In the genomic region with DNA sequence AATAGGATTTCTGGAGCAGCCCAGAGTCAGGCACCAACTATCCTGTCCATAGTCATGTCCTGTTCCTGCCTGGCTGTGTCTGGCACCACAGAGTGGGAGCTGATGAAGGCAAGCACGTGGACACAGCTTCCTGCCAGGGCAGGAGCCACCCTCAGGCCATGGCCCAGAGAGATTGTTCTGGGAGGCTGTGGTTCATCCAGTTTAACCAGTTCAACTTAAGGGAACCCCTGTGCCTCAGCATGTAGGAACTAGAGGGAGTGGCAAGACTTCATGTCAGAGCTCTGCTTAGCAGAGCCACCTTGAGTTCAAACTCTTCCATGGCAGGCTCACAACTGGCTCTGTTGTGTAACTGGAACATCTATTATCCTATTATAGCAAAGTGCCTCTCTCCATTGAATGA, we compare ENCODE assay signal across 8 cellular contexts.
DNase-seq lines count a peak whose midpoint lies in the region; TF ChIP-seq lines count a peak whose summit lies in the region.
"Had no signal": no experiment of that assay in that cellular context is flagged by ENCODE, and none has a peak within 500 bp of the region (broad histone marks: within the 10 kb centered on the region; RNA-seq: fewer than 3 reads in every experiment).

No MANE protein-coding gene starts in this region.

- no peak for TF ChIP-seq EP300 in stomach (IDR thresholded peaks at IDR 0.05)

- H3K27me3 ChIP-seq in stomach = no peaks in the 10 kb centered on the region

- no peak for TF ChIP-seq POLR2A in stomach (IDR thresholded peaks at IDR 0.05)

- no peak overlapping the region for H3K4me3 ChIP-seq in stomach

- no peaks in the 10 kb centered on the region for H3K36me3 ChIP-seq in stomach

- H3K9me3 ChIP-seq in stomach = no peaks in the 10 kb centered on the region

- DNase-seq in HT1080 (ENCODE audit: low read depth) = peak; percentile 51
- peak; percentile 48 for DNase-seq in iPS DF 19.7 (ENCODE audit: low read depth, low spot score)
- DNase-seq in stomach = peak; percentile 47
- no peak for DNase-seq in NCI-H2029 (lab: John Stamatoyannopoulos, UW)
- DNase-seq in activated CD4-positive, alpha-beta T cell treated with anti-CD3 and anti-CD28 coated beads, Interleukin-2, amount 50 U/mL, for 48 hours = no peak
- DNase-seq in GOT3 (lab: John Stamatoyannopoulos, UW) = no peak
- DNase-seq: activated T-cell treated with anti-CD3 and anti-CD28 coated beads, Interleukin-2, amount 50 U/mL, for 24 hours had no signal

- intact Hi-C loops in stomach (cut with DNase I; ENCODE audit: low total_unique reads) = no loop called here

- WGBS in stomach, 5 donors = 22 to 38% (median 26%) methylated on average over 1 of the region's 1 CpG

- peak in 1 of 7 experiments; percentile 15 for TF ChIP-seq CTCF in stomach (IDR thresholded peaks at IDR 0.05)

- H3K27ac ChIP-seq in angular gyrus (ENCODE audit: low read depth, low read length) (peak overlapping the region; percentile 53), stomach (no peak overlapping the region)

- no peaks in the 10 kb centered on the region for H3K4me1 ChIP-seq in stomach

Comparison
In these comparisons a context has a peak if more than half of its experiments do, and no peak if none do; other contexts are left out.
1. DNase-seq: peak in HT1080 (single experiment), iPS DF 19.7 (single experiment) and stomach (single experiment); none in NCI-H2029 (single experiment), activated CD4-positive, alpha-beta T cell treated with anti-CD3 and anti-CD28 coated beads, Interleukin-2, amount 50 U/mL, for 48 hours (0 of 2) and GOT3 (single experiment).